ENCODE assay signal across 17 cellular contexts in the genomic region with DNA sequence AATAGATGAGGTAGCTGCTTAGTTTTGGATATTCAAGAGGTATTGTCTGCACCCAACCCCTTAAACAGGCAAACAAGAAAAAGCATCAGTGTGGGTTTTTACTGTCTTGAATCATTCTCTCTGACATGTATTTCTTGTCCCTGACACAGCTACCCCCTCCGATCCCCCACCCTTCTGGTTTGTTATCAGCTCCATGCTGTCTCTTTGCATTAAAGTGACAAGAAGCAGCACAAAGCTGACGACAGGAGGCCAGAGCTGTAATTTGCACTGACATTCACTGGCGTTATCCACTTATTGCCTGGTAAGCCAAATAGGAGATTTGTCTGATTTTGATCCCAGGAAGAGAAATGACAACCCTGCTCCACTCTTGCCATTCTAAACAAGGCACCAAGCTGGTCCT.
"Had no signal": no experiment of that assay in that cellular context is flagged by ENCODE, and none has a peak within 500 bp of the region (broad histone marks: within the 10 kb centered on the region; RNA-seq: fewer than 3 reads in every experiment).

No MANE protein-coding gene starts in this region.

- H3K4me3 Mint-ChIP-seq: central memory CD8-positive, alpha-beta T cell; T-helper 1 cell treated with Interleukin-12 subunit alpha and Interleukin-12 subunit beta and Interleukin-4 antibody, amounts not matched to agents 30 μg/mL and 1 μg/mL, for 36 hours had no signal

- H3K27me3 ChIP-seq: gastrocnemius medialis, pancreas, sigmoid colon had no signal

- H3K9me3 Mint-ChIP-seq: activated naive CD4-positive, alpha-beta T cell treated with anti-CD3 and anti-CD28 coated beads, Interleukin-2, amount 50 U/mL, for 72 hours; central memory CD8-positive, alpha-beta T cell had no signal

- ATAC-seq: activated naive CD4-positive, alpha-beta T cell treated with anti-CD3 and anti-CD28 coated beads, Interleukin-2, amount 50 U/mL, for 72 hours; gastrocnemius medialis; left lobe of liver; pancreas had no signal

- H3K4me1 ChIP-seq: gastrocnemius medialis, sigmoid colon, spleen had no signal

- H3K4me3 ChIP-seq: gastrocnemius medialis, pancreas, sigmoid colon, spleen had no signal

- H3K36me3 Mint-ChIP-seq: activated naive CD4-positive, alpha-beta T cell treated with anti-CD3 and anti-CD28 coated beads, Interleukin-2, amount 50 U/mL, for 72 hours had no signal

- DNase-seq: activated CD4-positive, alpha-beta T cell treated with anti-CD3 and anti-CD28 coated beads, Interleukin-2, amount 50 U/mL, for 4 hours; activated CD4-positive, CD25-positive, alpha-beta regulatory T cell treated with anti-CD3 and anti-CD28 coated beads, Interleukin-2, amount 50 U/mL, for 72 hours; activated gamma-delta T cell treated with Interleukin-2 at 50 U/mL for 16 hours; cortex of kidney; effector CD4-positive, alpha-beta T cell; gastrocnemius medialis; head of caudate nucleus; mammary epithelial cell; pancreas; sigmoid colon; spleen; stimulated activated CD8-positive, alpha-beta memory T cell treated with anti-CD3 and anti-CD28 coated beads, Interleukin-4, amount 100 ng/mL, for 48 hours; stimulated activated naive CD4-positive, alpha-beta T cell had no signal

- H3K27ac Mint-ChIP-seq: activated naive CD4-positive, alpha-beta T cell treated with anti-CD3 and anti-CD28 coated beads, Interleukin-2, amount 50 U/mL, for 72 hours; T-helper 1 cell treated with Interleukin-12 subunit alpha and Interleukin-12 subunit beta and Interleukin-4 antibody, amounts not matched to agents 30 μg/mL and 1 μg/mL, for 36 hours had no signal

- H3K27ac ChIP-seq: gastrocnemius medialis, pancreas, sigmoid colon, spleen had no signal

- H3K36me3 ChIP-seq: gastrocnemius medialis, pancreas, sigmoid colon, spleen had no signal

- H3K9me3 ChIP-seq: gastrocnemius medialis, pancreas had no signal
